In the genomic region with DNA sequence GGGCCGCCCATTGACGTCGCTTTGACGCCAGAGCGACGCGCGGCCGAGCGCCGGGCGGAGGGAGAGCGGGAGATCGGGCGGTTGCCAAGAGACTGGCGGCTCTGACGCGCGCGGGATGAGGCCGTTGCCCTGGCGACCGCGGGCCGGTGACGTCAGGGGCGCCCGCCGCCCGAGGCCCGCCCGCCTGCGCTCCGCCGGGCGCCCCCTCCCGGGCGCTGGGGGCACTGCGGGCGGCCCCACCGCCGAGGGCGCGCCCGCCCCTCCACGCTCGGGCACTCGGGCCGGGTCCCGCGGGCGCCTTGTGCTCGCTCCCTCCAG, we compare ENCODE assay signal across 8 cellular contexts. TPM values are rescaled to one million over a fixed set of nuclear protein-coding genes. Genes with fewer than 3 reads are reported as not detected.
DNase-seq lines count a peak whose midpoint lies in the region; ATAC-seq and TF ChIP-seq lines count a peak whose summit lies in the region.
"Not testable (repeated sequence)": the region's sequence is repeated elsewhere in the genome, so short reads cannot be mapped to it uniquely, and the experiment has no call there.

No MANE protein-coding gene starts in this region.

- POLR2A ChIA-PET in activated CD8-positive, alpha-beta T cell treated with anti-CD3 and anti-CD28 coated beads for 36 hours (lab: Charles Lee): not testable (repeated sequence)

- H3K36me3 Mint-ChIP-seq in activated CD8-positive, alpha-beta T cell treated with anti-CD3 and anti-CD28 coated beads for 36 hours (ENCODE audit: low read depth); stimulated activated effector memory CD8-positive, alpha-beta T cell treated with anti-CD3 and anti-CD28 coated beads, Interleukin-12 subunit alpha, Interleukin-12 subunit beta, amount 100 ng/mL, for 72 hours: not testable (repeated sequence)

- peak; percentile 79 for ATAC-seq in GM18505 (IDR thresholded peaks at IDR 0.05; ENCODE audit: unreplicated experiment)
- peak; percentile 76 for ATAC-seq in GM19395 (IDR thresholded peaks at IDR 0.05; ENCODE audit: unreplicated experiment)
- peak; percentile 75 for ATAC-seq in GM21737 (IDR thresholded peaks at IDR 0.05; ENCODE audit: unreplicated experiment)
- ATAC-seq in HG02973 (IDR thresholded peaks at IDR 0.05; ENCODE audit: unreplicated experiment): peak; percentile 74
- ATAC-seq in HG03442 (IDR thresholded peaks at IDR 0.05; ENCODE audit: unreplicated experiment): peak; percentile 83
- ATAC-seq in activated CD8-positive, alpha-beta T cell treated with anti-CD3 and anti-CD28 coated beads for 36 hours: peak; percentile 94
- ATAC-seq in left cardiac atrium: peak; percentile 85 to 92
- ATAC-seq in stimulated activated effector memory CD8-positive, alpha-beta T cell treated with anti-CD3 and anti-CD28 coated beads, Interleukin-12 subunit alpha, Interleukin-12 subunit beta, amount 100 ng/mL, for 72 hours: peak; percentile 96

- not testable (repeated sequence) for DNase-seq in activated CD8-positive, alpha-beta T cell treated with anti-CD3 and anti-CD28 coated beads for 36 hours; left cardiac atrium; stimulated activated effector memory CD8-positive, alpha-beta T cell treated with anti-CD3 and anti-CD28 coated beads, Interleukin-12 subunit alpha, Interleukin-12 subunit beta, amount 100 ng/mL, for 72 hours (ENCODE audit: low spot score in 2 of 2)

- TF ChIP-seq CTCF in activated CD8-positive, alpha-beta T cell treated with anti-CD3 and anti-CD28 coated beads for 36 hours (IDR thresholded peaks at IDR 0.05): not testable (repeated sequence)

- H3K4me3 Mint-ChIP-seq in activated CD8-positive, alpha-beta T cell treated with anti-CD3 and anti-CD28 coated beads for 36 hours; stimulated activated effector memory CD8-positive, alpha-beta T cell treated with anti-CD3 and anti-CD28 coated beads, Interleukin-12 subunit alpha, Interleukin-12 subunit beta, amount 100 ng/mL, for 72 hours: not testable (repeated sequence)

- not testable (repeated sequence) for H3K27me3 Mint-ChIP-seq in activated CD8-positive, alpha-beta T cell treated with anti-CD3 and anti-CD28 coated beads for 36 hours

- not testable (repeated sequence) for H3K4me1 Mint-ChIP-seq in activated CD8-positive, alpha-beta T cell treated with anti-CD3 and anti-CD28 coated beads for 36 hours (ENCODE audit: low read depth); stimulated activated effector memory CD8-positive, alpha-beta T cell treated with anti-CD3 and anti-CD28 coated beads, Interleukin-12 subunit alpha, Interleukin-12 subunit beta, amount 100 ng/mL, for 72 hours

- intact Hi-C loops in activated CD8-positive, alpha-beta T cell treated with anti-CD3 and anti-CD28 coated beads for 36 hours (cut with micrococcal nuclease); left cardiac atrium (cut with DNase I): not testable (repeated sequence)

- H3K9me3 Mint-ChIP-seq in activated CD8-positive, alpha-beta T cell treated with anti-CD3 and anti-CD28 coated beads for 36 hours; stimulated activated effector memory CD8-positive, alpha-beta T cell treated with anti-CD3 and anti-CD28 coated beads, Interleukin-12 subunit alpha, Interleukin-12 subunit beta, amount 100 ng/mL, for 72 hours: not testable (repeated sequence)

- H3K27ac Mint-ChIP-seq in activated CD8-positive, alpha-beta T cell treated with anti-CD3 and anti-CD28 coated beads for 36 hours; stimulated activated effector memory CD8-positive, alpha-beta T cell treated with anti-CD3 and anti-CD28 coated beads, Interleukin-12 subunit alpha, Interleukin-12 subunit beta, amount 100 ng/mL, for 72 hours: not testable (repeated sequence)

- TF ChIP-seq POLR2A in GM18505 (IDR thresholded peaks at IDR 0.05; ENCODE audit: borderline replicate concordance, extremely low read depth, insufficient read depth, insufficient read length): not testable (repeated sequence)

- CTCF ChIA-PET in activated CD8-positive, alpha-beta T cell treated with anti-CD3 and anti-CD28 coated beads for 36 hours (lab: Charles Lee): not testable (repeated sequence)

RNA-seq across cellular contexts. Expression of a gene that starts 0.3 kb away (rescaled TPM):
- 10 to 100 TPM; 23.8 to 27.3 TPM for total RNA-seq in activated CD8-positive, alpha-beta T cell treated with anti-CD3 and anti-CD28 coated beads for 36 hours
- 10 to 100 TPM; 15.3 to 49.7 TPM for total RNA-seq in left cardiac atrium
